8 cellular contexts compared by ENCODE assay signal in genomic region chr3:171646357-171647133, GRCh38.
DNase-seq lines count a peak whose midpoint lies in the region; ATAC-seq, FAIRE-seq and TF ChIP-seq lines count a peak whose summit lies in the region.

No MANE protein-coding gene starts in this region.

- H3K9ac ChIP-seq in keratinocyte (ENCODE audit: control insufficient read depth, extremely low read depth, insufficient read depth, low read length), result no peak overlapping the region

- TF ChIP-seq EP300 in upper lobe of left lung (IDR thresholded peaks at IDR 0.05), result no peak

- H3K27ac ChIP-seq in C4-2B (no peak overlapping the region; the same call in 1 of the 2 replicates), brain microvascular endothelial cell (no peak overlapping the region), keratinocyte (ENCODE audit: control insufficient read depth, insufficient read depth, low read length) (no peak overlapping the region), upper lobe of left lung (no peak overlapping the region)

- no peak for TF ChIP-seq POLR2A in upper lobe of left lung (IDR thresholded peaks at IDR 0.05)

- H3K36me3 ChIP-seq in brain microvascular endothelial cell (replicated peaks) (no peaks in the 10 kb centered on the region), keratinocyte (ENCODE audit: control insufficient read depth in 2 of 2, extremely low read depth in 1 of 2, insufficient read depth in 2 of 2, low read length in 2 of 2) (no peaks in the 10 kb centered on the region), upper lobe of left lung (peaks cover 0 to 7% (median 0%) of the 10 kb centered on the region in 4 donors)

- peak; percentile 55 for FAIRE-seq in keratinocyte (lab: Jason Lieb, UNC)

- H3K79me2 ChIP-seq in keratinocyte (ENCODE audit: control insufficient read depth, insufficient read depth, low read length), result no peaks in the 10 kb centered on the region

- 43 to 46% methylated on average over 4 of the region's 4 CpGs for WGBS in upper lobe of left lung, 2 donors

- ATAC-seq in upper lobe of left lung (ENCODE audit: low FRiP score in 2 of 2) (peak in 1 of 2 donors; percentile 71), HG02678 (IDR thresholded peaks at IDR 0.05; ENCODE audit: unreplicated experiment) (no peak)

- in situ Hi-C loops in brain microvascular endothelial cell (cut with HindIII; ENCODE audit: low pct_ligation_motif_present, low sequenced_read_pairs), result no loop called here

- no peaks in the 10 kb centered on the region for H4K20me1 ChIP-seq in keratinocyte (ENCODE audit: control insufficient read depth, extremely low read depth, insufficient read depth, low read length)

- peak; percentile 91 for TF ChIP-seq CTCF in C4-2B (conservative IDR thresholded peaks at IDR 0.05)
- TF ChIP-seq CTCF in GM20000 (IDR thresholded peaks at IDR 0.05; ENCODE audit: extremely low read depth, missing control alignments), result peak; percentile 32
- peak; percentile 52 for TF ChIP-seq CTCF in brain microvascular endothelial cell (IDR thresholded peaks at IDR 0.05; ENCODE audit: low read depth, low read length, missing control alignments)
- peak in 2 of 3 experiments; percentile 38 to 55 for TF ChIP-seq CTCF in keratinocyte (optimal IDR thresholded peaks at IDR 0.05 in 1 of 3, IDR thresholded peaks at IDR 0.05 in 1 of 3, conservative IDR thresholded peaks at IDR 0.05 in 1 of 3; ENCODE audit: extremely low read depth in 1 of 3, insufficient read depth in 2 of 3, low read length in 3 of 3)
- peak; percentile 31 to 65 (median 49) for TF ChIP-seq CTCF in upper lobe of left lung (IDR thresholded peaks at IDR 0.05)

- DNase-seq in GM20000 (ENCODE audit: low spot score), result peak; percentile 39
- DNase-seq in NCI-H226, result peak; percentile 12
- DNase-seq in brain microvascular endothelial cell, result no peak
- DNase-seq in keratinocyte (ENCODE audit: low read depth, low spot score), result no peak
- no peak for DNase-seq in upper lobe of left lung
- no peak for DNase-seq in NCI-H187 treated with DMSO at 0.1 percent for 48 hours (lab: John Stamatoyannopoulos, UW)

- no peaks in the 10 kb centered on the region for H3K9me1 ChIP-seq in keratinocyte (ENCODE audit: control insufficient read depth, extremely low read depth, insufficient read depth, low read length)

- H3K4me3 ChIP-seq in brain microvascular endothelial cell (ENCODE audit: low read depth, low read length), result no peak overlapping the region
- no peak overlapping the region for H3K4me3 ChIP-seq in keratinocyte (ENCODE audit: control insufficient read depth in 2 of 3, extremely low read depth in 1 of 3, insufficient read depth in 2 of 3, low read depth in 1 of 3, low read length in 3 of 3)
- H3K4me3 ChIP-seq in upper lobe of left lung, result no peak overlapping the region

- no peak overlapping the region for H2AFZ ChIP-seq in keratinocyte (ENCODE audit: control insufficient read depth, low read length)

- no peak overlapping the region for H3K4me2 ChIP-seq in keratinocyte (ENCODE audit: control insufficient read depth, extremely low read depth, insufficient read depth, low read depth, low read length)

- dilution Hi-C loops in keratinocyte (cut with MboI; ENCODE audit: extremely low pct_ligation_motif_present, low sequenced_read_pairs), result no loop called here

- H3K9me3 ChIP-seq in keratinocyte (ENCODE audit: control insufficient read depth, low read depth, low read length) (no peaks in the 10 kb centered on the region), upper lobe of left lung (no peaks in the 10 kb centered on the region)

- no peaks in the 10 kb centered on the region for H3K27me3 ChIP-seq in brain microvascular endothelial cell (replicated peaks)
- no peaks in the 10 kb centered on the region for H3K27me3 ChIP-seq in keratinocyte (ENCODE audit: control insufficient read depth, extremely low read depth, insufficient read depth, low read length)
- H3K27me3 ChIP-seq in upper lobe of left lung, result no peaks in the 10 kb centered on the region

- H3K4me1 ChIP-seq in keratinocyte (ENCODE audit: control insufficient read depth, extremely low read depth, insufficient read depth, low read length) (no peaks in the 10 kb centered on the region), upper lobe of left lung (peaks cover 0 to 10% (median 0%) of the 10 kb centered on the region in 4 donors)

Comparison
In these comparisons a context has a peak if more than half of its experiments do, and no peak if none do; other contexts are left out.
1. CTCF ChIP-seq: peak in every context shown above with its lines; median percentile 91 in C4-2B; 52 in brain microvascular endothelial cell; 49 in upper lobe of left lung; 46 in keratinocyte; 32 in GM20000.
2. DNase-seq: peak in GM20000 (single experiment) and NCI-H226 (single experiment); none in brain microvascular endothelial cell (single experiment), keratinocyte (single experiment), upper lobe of left lung (0 of 2) and NCI-H187 treated with DMSO at 0.1 percent for 48 hours (single experiment).